In genomic region chr10:69268761-69269416, GRCh38 we compare ENCODE assay signal across 1 cellular context.
A peak's percentile ranks its signal among the peaks of the same experiment; 100 is the strongest.
TF ChIP-seq lines count a peak whose summit lies in the region.

No MANE protein-coding gene starts in this region.

TF ChIP-seq in HepG2, 621 proteins besides CTCF, POLR2A, EP300 and RAD21:
- TF ChIP-seq ZNF484 (CRISPR knock-in tag; IDR thresholded peaks at IDR 0.05; ENCODE audit: borderline replicate concordance, low read depth) (no peak), NR2F6 (IDR thresholded peaks at IDR 0.05) (no peak), NR2F6 (CRISPR knock-in tag; IDR thresholded peaks at IDR 0.05) (0 out of 2 replicates have a peak, but pooled peaks have one; percentile 15), ZNF737 (CRISPR knock-in tag; IDR thresholded peaks at IDR 0.05; ENCODE audit: borderline replicate concordance) (no peak), UBTF (CRISPR knock-in tag; IDR thresholded peaks at IDR 0.05) (no peak), THAP7 (CRISPR knock-in tag; IDR thresholded peaks at IDR 0.05) (no peak)
